ENCODE assay signal across 30 cellular contexts in genomic region chr22:50057292-50057867, GRCh38. TPM values are rescaled to one million over a fixed set of nuclear protein-coding genes. Genes with fewer than 3 reads are reported as not detected.
DNase-seq lines count a peak whose midpoint lies in the region; ATAC-seq and TF ChIP-seq lines count a peak whose summit lies in the region.
"Had no signal": no experiment of that assay in that cellular context is flagged by ENCODE, and none has a peak within 500 bp of the region (broad histone marks: within the 10 kb centered on the region; RNA-seq: fewer than 3 reads in every experiment).

No MANE protein-coding gene starts in this region.

- H3K4me3 Mint-ChIP-seq in stimulated activated naive CD8-positive, alpha-beta T cell treated with anti-CD3 and anti-CD28 coated beads, Interleukin-15, amount 100 ng/mL, for 72 hours = no peak overlapping the region
- H3K4me3 Mint-ChIP-seq in mesothelial cell of epicardium = peak overlapping the region; percentile 26

- H2BK5ac ChIP-seq in IMR-90 (ENCODE audit: low read depth, low read length, poor library complexity, severe bottlenecking) = no peak overlapping the region

- CTCF ChIA-PET in IMR-90 (lab: Yijun Ruan, JAX) = no interaction called here

- H3K36me3 ChIP-seq in IMR-90 (ENCODE audit: control insufficient read depth, insufficient read depth, low read length) = no peaks in the 10 kb centered on the region
- H3K36me3 ChIP-seq: BLaER1 treated with 17β-estradiol and CSF1 and Interleukin-3, amounts not matched to agents 10 nM and 100 nM; Peyer's patch had no signal

- H2AK9ac ChIP-seq in IMR-90 (replicated peaks; ENCODE audit: low read depth, low read length, poor library complexity) = no peak overlapping the region

- H2AFZ ChIP-seq in IMR-90 (replicated peaks; ENCODE audit: low read length, poor library complexity) = no peak overlapping the region

- H2BK15ac ChIP-seq in IMR-90 (ENCODE audit: low read depth, low read length) = no peak overlapping the region

- H4K5ac ChIP-seq in IMR-90 (ENCODE audit: low read depth, low read length) = no peak overlapping the region

- H3K56ac ChIP-seq in IMR-90 (ENCODE audit: extremely low read depth, insufficient read depth, low read length) = no peak overlapping the region

- 72% methylated on average over 4 of the region's 5 CpGs; no CpG with 5 or more reads in 1 of the 2 experiments for whole genome bisulfite sequencing in IMR-90 (ENCODE audit: extremely low coverage in 2 of 2, insufficient read length in 1 of 2), 2 experiments

- dilution Hi-C loops in IMR-90 (cut with HindIII; ENCODE audit: low sequenced_read_pairs, unreplicated experiment) = no loop called here

- no peaks in the 10 kb centered on the region for H3K79me1 ChIP-seq in IMR-90 (ENCODE audit: low read depth in 1 of 2, low read length in 2 of 2)

- POLR2A ChIA-PET in IMR-90 (lab: Charles Lee; ENCODE audit: unreplicated experiment) = no interaction called here

- no peak overlapping the region for H2BK20ac ChIP-seq in IMR-90 (ENCODE audit: low read depth, low read length)

- in situ Hi-C loops in IMR-90 (cut with MboI; ENCODE audit: low sequenced_read_pairs) = no loop called here

- peaks cover 73% of the 10 kb centered on the region for H3K27me3 Mint-ChIP-seq in stimulated activated naive CD8-positive, alpha-beta T cell treated with anti-CD3 and anti-CD28 coated beads, Interleukin-15, amount 100 ng/mL, for 72 hours
- peaks cover 10% of the 10 kb centered on the region for H3K27me3 Mint-ChIP-seq in mesothelial cell of epicardium (ENCODE audit: low read depth)

- H3K18ac ChIP-seq in IMR-90 (ENCODE audit: low read depth, low read length) = no peak overlapping the region

- H3K4me2 ChIP-seq in IMR-90 (ENCODE audit: low read depth, low read length) = no peak overlapping the region
- H3K4me2 ChIP-seq: SK-N-SH had no signal

- peaks cover 6% of the 10 kb centered on the region; the same call in 1 of the 2 replicates for H3K4me1 ChIP-seq in IMR-90 (ENCODE audit: control insufficient read depth, insufficient read depth, low read length)

- no peak overlapping the region for H3K27ac ChIP-seq in IMR-90 (ENCODE audit: insufficient read depth, low read length)
- H3K27ac ChIP-seq: BLaER1 treated with 17β-estradiol and CSF1 and Interleukin-3, amounts not matched to agents 10 nM and 100 nM; Peyer's patch had no signal

- TF ChIP-seq CTCF in IMR-90 (conservative IDR thresholded peaks at IDR 0.05; ENCODE audit: low read depth, low read length) (no peak), mesothelial cell of epicardium (IDR thresholded peaks at IDR 0.05; ENCODE audit: unreplicated experiment) (no peak)

- no peak overlapping the region for H3K4me3 ChIP-seq in IMR-90 (ENCODE audit: insufficient read depth, low read depth, low read length)
- H3K4me3 ChIP-seq: BLaER1 treated with 17β-estradiol and CSF1 and Interleukin-3, amounts not matched to agents 10 nM and 100 nM; K562 had no signal

- no peak for TF ChIP-seq POLR2A in IMR-90 (IDR thresholded peaks at IDR 0.05; ENCODE audit: low read depth, low read length)

- no peak overlapping the region for H3K27ac Mint-ChIP-seq in stimulated activated naive CD8-positive, alpha-beta T cell treated with anti-CD3 and anti-CD28 coated beads, Interleukin-15, amount 100 ng/mL, for 72 hours
- H3K27ac Mint-ChIP-seq in mesothelial cell of epicardium = no peak overlapping the region
- H3K27ac Mint-ChIP-seq: CD4-positive, alpha-beta memory T cell had no signal

- H2BK120ac ChIP-seq in IMR-90 (ENCODE audit: low read depth, low read length) = no peak overlapping the region

- peaks cover 12% of the 10 kb centered on the region for H3K9me3 ChIP-seq in IMR-90 (ENCODE audit: control insufficient read depth, insufficient read depth, low read length)
- H3K9me3 ChIP-seq: A549, Peyer's patch, SK-N-SH had no signal

- ATAC-seq in stimulated activated naive CD8-positive, alpha-beta T cell treated with anti-CD3 and anti-CD28 coated beads, Interleukin-15, amount 100 ng/mL, for 72 hours = peak; percentile 11
- ATAC-seq in stimulated activated naive CD8-positive, alpha-beta T cell treated with anti-CD3 and anti-CD28 coated beads, Interleukin-15, Interleukin-2, amounts not matched to agents 100 U/mL and 50 U/mL, for 24 hours = no peak
- ATAC-seq in IMR-90 (ENCODE audit: low read depth) (no peak), GM19035 (IDR thresholded peaks at IDR 0.05; ENCODE audit: unreplicated experiment) (no peak), GM18870 (IDR thresholded peaks at IDR 0.05; ENCODE audit: unreplicated experiment) (no peak)
- ATAC-seq: HepG2, K562 had no signal

- H3K4ac ChIP-seq in IMR-90 (ENCODE audit: low read depth, low read length) = no peak overlapping the region

- no peak overlapping the region for H4K8ac ChIP-seq in IMR-90 (ENCODE audit: low read depth in 2 of 2, low read length in 2 of 2)

- no peak overlapping the region for H3K9ac ChIP-seq in IMR-90 (ENCODE audit: low read depth, low read length)
- H3K9ac ChIP-seq: BLaER1 treated with 17β-estradiol and CSF1 and Interleukin-3, amounts not matched to agents 10 nM and 100 nM; SK-N-SH had no signal

- peaks cover 38% of the 10 kb centered on the region for H3K27me3 ChIP-seq in IMR-90 (ENCODE audit: control insufficient read depth, insufficient read depth, low read length)

- TF ChIP-seq RAD21 in IMR-90 (IDR thresholded peaks at IDR 0.05; ENCODE audit: low read length) = no peak

- H4K20me1 ChIP-seq in IMR-90 (ENCODE audit: insufficient read depth, low read length) = no peaks in the 10 kb centered on the region

- H3K14ac ChIP-seq in IMR-90 (replicated peaks; ENCODE audit: low read depth, low read length) = no peak overlapping the region

- no TSS peak for BruUV-seq in IMR-90 (replicated peaks; lab: Mats Ljungman, UMichigan)

- no peaks in the 10 kb centered on the region for H3K36me3 Mint-ChIP-seq in mesothelial cell of epicardium

- H3K23ac ChIP-seq in IMR-90 (ENCODE audit: low read depth, low read length) = no peak overlapping the region

- intact Hi-C loops in IMR-90 (cut with micrococcal nuclease) = no loop called here

- no peaks in the 10 kb centered on the region for H3K4me1 Mint-ChIP-seq in stimulated activated naive CD8-positive, alpha-beta T cell treated with anti-CD3 and anti-CD28 coated beads, Interleukin-15, amount 100 ng/mL, for 72 hours
- H3K4me1 Mint-ChIP-seq in mesothelial cell of epicardium = peaks cover 27% of the 10 kb centered on the region
- H3K4me1 Mint-ChIP-seq: CD4-positive, alpha-beta memory T cell had no signal

- no peak for DNase-seq in stimulated activated naive CD8-positive, alpha-beta T cell treated with anti-CD3 and anti-CD28 coated beads, Interleukin-15, amount 100 ng/mL, for 72 hours
- DNase-seq in stimulated activated naive CD8-positive, alpha-beta T cell treated with anti-CD3 and anti-CD28 coated beads, Interleukin-15, Interleukin-2, amounts not matched to agents 100 U/mL and 50 U/mL, for 24 hours = no peak
- DNase-seq in IMR-90 (peak; percentile 14), mesothelial cell of epicardium (ENCODE audit: low spot score in 2 of 2, unreplicated experiment in 2 of 2) (no peak)
- DNase-seq in stimulated activated CD4-positive, alpha-beta T cell treated with anti-CD3 and anti-CD28 coated beads, Interleukin-15, amount 100 ng/mL, for 24 hours = no peak
- DNase-seq: AML-193; CD4-positive, alpha-beta memory T cell; COR-L47; DMS53; Kasumi-1; NCI-H1092 treated with DMSO at 0.1 percent for 48 hours; NCI-H1436; NCI-H187; NCI-H2081 treated with DMSO at 0.1 percent for 48 hours; NCI-H2171; NCI-H226; NCI-H510A; NCI-H69; OCI-M1; Peyer's patch; SK-N-SH had no signal

- H3K9me3 Mint-ChIP-seq in stimulated activated naive CD8-positive, alpha-beta T cell treated with anti-CD3 and anti-CD28 coated beads, Interleukin-15, amount 100 ng/mL, for 72 hours = peaks cover 0 to 9% of the 10 kb centered on the region in 2 donors
- H3K9me3 Mint-ChIP-seq in mesothelial cell of epicardium = peaks cover 11% of the 10 kb centered on the region

- H3K9me1 ChIP-seq in IMR-90 (ENCODE audit: insufficient read depth, low read length) = no peaks in the 10 kb centered on the region

- no peak overlapping the region for H4K91ac ChIP-seq in IMR-90 (ENCODE audit: insufficient read depth, low read depth, low read length)

- no peak overlapping the region for H2AK5ac ChIP-seq in IMR-90 (ENCODE audit: low read depth, low read length)

TF ChIP-seq in IMR-90, 13 proteins besides CTCF, POLR2A, EP300 and RAD21 (continues in another document):
- TF ChIP-seq BHLHE40 (IDR thresholded peaks at IDR 0.05; ENCODE audit: low read depth, low read length) = no peak
- TF ChIP-seq NFE2L2 (IDR thresholded peaks at IDR 0.05; ENCODE audit: low read depth, low read length) = no peak
- TF ChIP-seq USF2 (IDR thresholded peaks at IDR 0.05; ENCODE audit: low read depth, low read length) = no peak
- no peak for TF ChIP-seq RFX5 (IDR thresholded peaks at IDR 0.05; ENCODE audit: low read depth, low read length)
- no peak for TF ChIP-seq CEBPB (IDR thresholded peaks at IDR 0.05; ENCODE audit: low read depth, low read length)

RNA-seq across cellular contexts. Expression of gene TTLL8, which starts 0.7 kb away (rescaled TPM):
- total RNA-seq in IMR-90 (2012; rRNA removed) (not detected in 2 replicates), mesothelial cell of epicardium (0.11 to 0.44 TPM (median 0.13 TPM) in 3 replicates)
- polyA plus RNA-seq in IMR-90 (2012; rRNA removed) = not detected in 2 replicates
- not detected in 2 replicates for polyA plus RNA-seq in IMR-90 (2012; cell fraction: cytosol; rRNA removed)
- not detected in 2 replicates for polyA plus RNA-seq in IMR-90 (2012; cell fraction: nucleus; rRNA removed; ENCODE audit: low replicate concordance)
- total RNA-seq: CD4-positive, alpha-beta memory T cell; H4; HepG2; HT1080; K562; M059J; Peyer's patch had no signal
- polyA plus RNA-seq: A549; CD4-positive, alpha-beta memory T cell; HepG2; K562; SK-N-SH had no signal

RNA-seq across cellular contexts. Expression of gene MLC1, which starts 27.8 kb away (rescaled TPM):
- total RNA-seq in IMR-90 (2012; rRNA removed) (not detected in 2 replicates), mesothelial cell of epicardium (1.8 to 2.1 TPM (median 2.0 TPM) in 3 replicates)
- 0.07 and 0.10 TPM in 2 replicates for polyA plus RNA-seq in IMR-90 (2012; rRNA removed)
- 0.02 and 0.19 TPM in 2 replicates for polyA plus RNA-seq in IMR-90 (2012; cell fraction: cytosol; rRNA removed)
- polyA plus RNA-seq in IMR-90 (2012; cell fraction: nucleus; rRNA removed; ENCODE audit: low replicate concordance) = 0.05 and 0.08 TPM in 2 replicates
- total RNA-seq: CD4-positive, alpha-beta memory T cell; HepG2; Peyer's patch had no signal
- polyA plus RNA-seq: A549, HepG2, SK-N-SH had no signal

RNA-seq across cellular contexts. Expression of gene MOV10L1, which starts 32.4 kb away (rescaled TPM):
- total RNA-seq in IMR-90 (2012; rRNA removed) (0.72 and 0.83 TPM in 2 replicates), mesothelial cell of epicardium (1.7 to 3.5 TPM (median 2.8 TPM) in 3 replicates)
- polyA plus RNA-seq in IMR-90 (2012; rRNA removed) = 0.83 and 1.4 TPM in 2 replicates
- polyA plus RNA-seq in IMR-90 (2012; cell fraction: cytosol; rRNA removed) = 0.31 and 0.67 TPM in 2 replicates
- polyA plus RNA-seq in IMR-90 (2012; cell fraction: nucleus; rRNA removed; ENCODE audit: low replicate concordance) = 10.7 and 19.6 TPM in 2 replicates
- total RNA-seq: CD4-positive, alpha-beta memory T cell; HT1080 had no signal
- polyA plus RNA-seq: CD4-positive, alpha-beta memory T cell had no signal

RNA-seq across cellular contexts. Expression of gene IL17REL, which starts 44.8 kb away (rescaled TPM):
- total RNA-seq in IMR-90 (2012; rRNA removed) = not detected in 2 replicates
- not detected in 2 replicates for polyA plus RNA-seq in IMR-90 (2012; rRNA removed)
- 0.01 TPM in 1 of 2 replicates, not detected in the other for polyA plus RNA-seq in IMR-90 (2012; cell fraction: cytosol; rRNA removed)
- 0.04 and 0.05 TPM in 2 replicates for polyA plus RNA-seq in IMR-90 (2012; cell fraction: nucleus; rRNA removed; ENCODE audit: low replicate concordance)
- 0.29 to 0.31 TPM (median 0.31 TPM) in 3 replicates for total RNA-seq in mesothelial cell of epicardium
- total RNA-seq: CD4-positive, alpha-beta memory T cell; H4; HepG2; HT1080; M059J had no signal
- polyA plus RNA-seq: CD4-positive, alpha-beta memory T cell; HepG2; SK-N-SH had no signal
